ENCODE assay signal across 8 cellular contexts in genomic region chr1:99685516-99686180, GRCh38. TPM values are rescaled to one million over a fixed set of nuclear protein-coding genes. Genes with fewer than 3 reads are reported as not detected.
A peak's percentile ranks its signal among the peaks of the same experiment; 100 is the strongest.
DNase-seq lines count a peak whose midpoint lies in the region; ATAC-seq and TF ChIP-seq lines count a peak whose summit lies in the region.

No MANE protein-coding gene starts in this region.

- CTCF ChIA-PET in naive thymus-derived CD4-positive, alpha-beta T cell (lab: Charles Lee) = interaction anchor here (0.9 kb wide), 1 partner anchor 80 kb away, joined by 3 read pairs; no protein-coding TSS in a partner anchor

- DNase-seq in CD14-positive monocyte (ENCODE audit: low spot score) (no peak), NCI-H2196 treated with DMSO at 0.1 percent for 48 hours (lab: John Stamatoyannopoulos, UW; ENCODE audit: unreplicated experiment) (peak; percentile 8), testis (peak; percentile 86)
- DNase-seq in activated CD4-positive, alpha-beta T cell treated with anti-CD3 and anti-CD28 coated beads for 48 hours = peak; percentile 64
- peak in 4 of 9 donors; percentile 6 to 22 (median 8) for DNase-seq in naive thymus-derived CD4-positive, alpha-beta T cell

- TF ChIP-seq CTCF in CD14-positive monocyte (IDR thresholded peaks at IDR 0.05) (peak; percentile 79), testis (IDR thresholded peaks at IDR 0.05) (peak in 2 of 3 experiments; percentile 33 to 41)

- no peaks in the 10 kb centered on the region for H3K4me1 ChIP-seq in naive thymus-derived CD4-positive, alpha-beta T cell (ENCODE audit: control insufficient read depth in 2 of 2, insufficient read depth in 2 of 2, low read length in 2 of 2)
- peaks cover 5% of the 10 kb centered on the region for H3K4me1 ChIP-seq in testis

- H3K9me3 Mint-ChIP-seq in CD14-positive monocyte = no peaks in the 10 kb centered on the region
- H3K9me3 Mint-ChIP-seq in naive thymus-derived CD4-positive, alpha-beta T cell = peaks cover 0 to 2% (median 0%) of the 10 kb centered on the region in 11 donors

- no peaks in the 10 kb centered on the region for H3K9me3 ChIP-seq in naive thymus-derived CD4-positive, alpha-beta T cell (ENCODE audit: control insufficient read depth in 2 of 3, low read length in 3 of 3)
- H3K9me3 ChIP-seq in testis = no peaks in the 10 kb centered on the region

- H3K36me3 Mint-ChIP-seq in CD14-positive monocyte = no peaks in the 10 kb centered on the region
- H3K36me3 Mint-ChIP-seq in naive thymus-derived CD4-positive, alpha-beta T cell = no peaks in the 10 kb centered on the region

- no peaks in the 10 kb centered on the region for H3K36me3 ChIP-seq in naive thymus-derived CD4-positive, alpha-beta T cell (ENCODE audit: control insufficient read depth in 2 of 3, insufficient read depth in 3 of 3, low read length in 3 of 3)
- H3K36me3 ChIP-seq in testis (ENCODE audit: low read depth, missing control alignments) = no peaks in the 10 kb centered on the region

- intact Hi-C loops in CD14-positive monocyte (cut with micrococcal nuclease) = no loop called here
- intact Hi-C loops in naive thymus-derived CD4-positive, alpha-beta T cell (cut with micrococcal nuclease) = loop anchor here (1.0 kb wide), 3 partner anchors 505 to 936 kb away; no protein-coding TSS in a partner anchor
- intact Hi-C loops in testis (cut with DNase I; ENCODE audit: low total_unique reads) = no loop called here

- TF ChIP-seq POLR2A in testis (IDR thresholded peaks at IDR 0.05) = no peak

- POLR2A ChIA-PET in naive thymus-derived CD4-positive, alpha-beta T cell (lab: Charles Lee) = no interaction called here

- ATAC-seq in GM19025 (IDR thresholded peaks at IDR 0.05; ENCODE audit: low read depth, unreplicated experiment) (peak; percentile 91), HG03108 (IDR thresholded peaks at IDR 0.05; ENCODE audit: unreplicated experiment) (peak; percentile 65), esophagus mucosa (peak; percentile 88)
- peak; percentile 61 for ATAC-seq in naive thymus-derived CD4-positive, alpha-beta T cell

- H3K27ac ChIP-seq in naive thymus-derived CD4-positive, alpha-beta T cell (ENCODE audit: low read depth, low read length) = no peak overlapping the region
- no peak overlapping the region for H3K27ac ChIP-seq in testis

- H3K4me3 ChIP-seq in naive thymus-derived CD4-positive, alpha-beta T cell (ENCODE audit: low read length) = no peak overlapping the region
- H3K4me3 ChIP-seq in testis = no peak overlapping the region

- peaks cover 0 to 3% (median 2%) of the 10 kb centered on the region in 3 donors for H3K27me3 Mint-ChIP-seq in CD14-positive monocyte (ENCODE audit: low read depth in 3 of 3)
- peaks cover 0 to 16% (median 15%) of the 10 kb centered on the region in 5 donors for H3K27me3 Mint-ChIP-seq in naive thymus-derived CD4-positive, alpha-beta T cell

- no peak overlapping the region for H3K27ac Mint-ChIP-seq in CD14-positive monocyte
- H3K27ac Mint-ChIP-seq in naive thymus-derived CD4-positive, alpha-beta T cell = no peak overlapping the region

- H3K27me3 ChIP-seq in naive thymus-derived CD4-positive, alpha-beta T cell (ENCODE audit: control insufficient read depth in 2 of 2, insufficient read depth in 2 of 2, low read length in 2 of 2) = peaks cover 0 to 3% of the 10 kb centered on the region in 2 donors
- H3K27me3 ChIP-seq in testis = no peaks in the 10 kb centered on the region

- peaks cover 5% of the 10 kb centered on the region for H3K4me1 Mint-ChIP-seq in CD14-positive monocyte
- H3K4me1 Mint-ChIP-seq in naive thymus-derived CD4-positive, alpha-beta T cell = no peaks in the 10 kb centered on the region

- H3K4me3 Mint-ChIP-seq in CD14-positive monocyte = peak overlapping the region in 1 of 2 donors; percentile 2
- H3K4me3 Mint-ChIP-seq in naive thymus-derived CD4-positive, alpha-beta T cell = no peak overlapping the region

- 36 to 46% methylated on average over 6 of the region's 6 CpGs for WGBS in testis, 2 donors

RNA-seq across cellular contexts. Expression of gene PALMD, which starts 39.7 kb away (rescaled TPM):
- polyA plus RNA-seq in CD14-positive monocyte (not detected), testis (ENCODE audit: insufficient read depth, low read depth, low replicate concordance) (12.9 TPM)
- total RNA-seq in esophagus mucosa (17.7 TPM), testis (10 to 100 TPM; 14.1 to 23.5 TPM)
- not detected for total RNA-seq in naive thymus-derived CD4-positive, alpha-beta T cell
- polyA plus RNA-seq in naive thymus-derived CD4-positive, alpha-beta T cell = not detected

Comparison
In these comparisons a context has a peak if more than half of its experiments do, and no peak if none do; other contexts are left out.
1. RNA of gene PALMD, which starts 39.7 kb away (total RNA-seq): 14.1 to 23.5 TPM in testis and 17.7 TPM in esophagus mucosa (single experiment); not detected in naive thymus-derived CD4-positive, alpha-beta T cell; every median in the first group is over 10 times any median in the second.
2. intact Hi-C loops: an anchor here in naive thymus-derived CD4-positive, alpha-beta T cell (1.0 kb wide); none called in CD14-positive monocyte and testis.
3. Peak in every context shown above with its lines, with median percentiles within 50 percentile points of each other: ATAC-seq.